1 cellular context compared by ENCODE assay signal in genomic region chr22:45248832-45249561, GRCh38.
TF ChIP-seq lines count a peak whose summit lies in the region.

No MANE protein-coding gene starts in this region.

TF ChIP-seq in HepG2, 621 proteins besides CTCF, POLR2A, EP300 and RAD21 (continued from another document and continues in another):
- TF ChIP-seq, protein P1, sequence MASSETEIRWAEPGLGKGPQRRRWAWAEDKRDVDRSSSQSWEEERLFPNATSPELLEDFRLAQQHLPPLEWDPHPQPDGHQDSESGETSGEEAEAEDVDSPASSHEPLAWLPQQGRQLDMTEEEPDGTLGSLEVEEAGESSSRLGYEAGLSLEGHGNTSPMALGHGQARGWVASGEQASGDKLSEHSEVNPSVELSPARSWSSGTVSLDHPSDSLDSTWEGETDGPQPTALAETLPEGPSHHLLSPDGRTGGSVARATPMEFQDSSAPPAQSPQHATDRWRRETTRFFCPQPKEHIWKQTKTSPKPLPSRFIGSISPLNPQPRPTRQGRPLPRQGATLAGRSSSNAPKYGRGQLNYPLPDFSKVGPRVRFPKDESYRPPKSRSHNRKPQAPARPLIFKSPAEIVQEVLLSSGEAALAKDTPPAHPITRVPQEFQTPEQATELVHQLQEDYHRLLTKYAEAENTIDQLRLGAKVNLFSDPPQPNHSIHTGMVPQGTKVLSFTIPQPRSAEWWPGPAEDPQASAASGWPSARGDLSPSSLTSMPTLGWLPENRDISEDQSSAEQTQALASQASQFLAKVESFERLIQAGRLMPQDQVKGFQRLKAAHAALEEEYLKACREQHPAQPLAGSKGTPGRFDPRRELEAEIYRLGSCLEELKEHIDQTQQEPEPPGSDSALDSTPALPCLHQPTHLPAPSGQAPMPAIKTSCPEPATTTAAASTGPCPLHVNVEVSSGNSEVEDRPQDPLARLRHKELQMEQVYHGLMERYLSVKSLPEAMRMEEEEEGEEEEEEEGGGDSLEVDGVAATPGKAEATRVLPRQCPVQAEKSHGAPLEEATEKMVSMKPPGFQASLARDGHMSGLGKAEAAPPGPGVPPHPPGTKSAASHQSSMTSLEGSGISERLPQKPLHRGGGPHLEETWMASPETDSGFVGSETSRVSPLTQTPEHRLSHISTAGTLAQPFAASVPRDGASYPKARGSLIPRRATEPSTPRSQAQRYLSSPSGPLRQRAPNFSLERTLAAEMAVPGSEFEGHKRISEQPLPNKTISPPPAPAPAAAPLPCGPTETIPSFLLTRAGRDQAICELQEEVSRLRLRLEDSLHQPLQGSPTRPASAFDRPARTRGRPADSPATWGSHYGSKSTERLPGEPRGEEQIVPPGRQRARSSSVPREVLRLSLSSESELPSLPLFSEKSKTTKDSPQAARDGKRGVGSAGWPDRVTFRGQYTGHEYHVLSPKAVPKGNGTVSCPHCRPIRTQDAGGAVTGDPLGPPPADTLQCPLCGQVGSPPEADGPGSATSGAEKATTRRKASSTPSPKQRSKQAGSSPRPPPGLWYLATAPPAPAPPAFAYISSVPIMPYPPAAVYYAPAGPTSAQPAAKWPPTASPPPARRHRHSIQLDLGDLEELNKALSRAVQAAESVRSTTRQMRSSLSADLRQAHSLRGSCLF (CRISPR knock-in tag; IDR thresholded peaks at IDR 0.05; ENCODE audit: borderline replicate concordance), result no peak
- TF ChIP-seq ZNF33B (CRISPR knock-in tag; IDR thresholded peaks at IDR 0.05) (no peak), BCL6 (CRISPR knock-in tag; IDR thresholded peaks at IDR 0.05) (no peak), ZNF737 (CRISPR knock-in tag; IDR thresholded peaks at IDR 0.05; ENCODE audit: borderline replicate concordance) (no peak), HHEX (CRISPR knock-in tag; IDR thresholded peaks at IDR 0.05) (no peak), FOXA3 (CRISPR knock-in tag; IDR thresholded peaks at IDR 0.05) (0 out of 2 replicates have a peak, but pooled peaks have one; percentile 22), ZNF225 (CRISPR knock-in tag; IDR thresholded peaks at IDR 0.05) (no peak), ZNF580 (CRISPR knock-in tag; IDR thresholded peaks at IDR 0.05; ENCODE audit: borderline replicate concordance, low read depth) (no peak), FOXC1 (CRISPR knock-in tag; IDR thresholded peaks at IDR 0.05; ENCODE audit: borderline replicate concordance) (no peak), ZFX (CRISPR knock-in tag; IDR thresholded peaks at IDR 0.05; ENCODE audit: low read depth) (no peak), NRL (CRISPR knock-in tag; IDR thresholded peaks at IDR 0.05; ENCODE audit: borderline replicate concordance) (no peak), LCORL (IDR thresholded peaks at IDR 0.05) (no peak), LCORL (CRISPR knock-in tag; IDR thresholded peaks at IDR 0.05) (peak; percentile 53; the same call in 1 of the 2 replicates), HNRNPK (IDR thresholded peaks at IDR 0.05; ENCODE audit: low read depth, low read length, poor library complexity, severe bottlenecking) (no peak), MTF2 (CRISPR knock-in tag; IDR thresholded peaks at IDR 0.05; ENCODE audit: borderline replicate concordance) (no peak), FOSL1 (CRISPR knock-in tag; IDR thresholded peaks at IDR 0.05; ENCODE audit: borderline replicate concordance) (no peak), ZNF136 (CRISPR knock-in tag; IDR thresholded peaks at IDR 0.05; ENCODE audit: low read depth) (no peak), ATF7 (IDR thresholded peaks at IDR 0.05) (0 out of 2 replicates have a peak, but pooled peaks have one; percentile 31), ATF7 (CRISPR knock-in tag; IDR thresholded peaks at IDR 0.05) (no peak), ZNF614 (CRISPR knock-in tag; IDR thresholded peaks at IDR 0.05; ENCODE audit: borderline replicate concordance) (no peak), SP4 (CRISPR knock-in tag; IDR thresholded peaks at IDR 0.05) (no peak), ZMAT3 (CRISPR knock-in tag; conservative IDR thresholded peaks at IDR 0.05) (no peak), ZNF800 (CRISPR knock-in tag; IDR thresholded peaks at IDR 0.05) (no peak), ZNF773 (CRISPR knock-in tag; IDR thresholded peaks at IDR 0.05; ENCODE audit: borderline replicate concordance) (no peak), ZNF83 (CRISPR knock-in tag; IDR thresholded peaks at IDR 0.05; ENCODE audit: borderline replicate concordance) (no peak), ZKSCAN8 (CRISPR knock-in tag; IDR thresholded peaks at IDR 0.05; ENCODE audit: borderline replicate concordance) (no peak), ZNF20 (CRISPR knock-in tag; IDR thresholded peaks at IDR 0.05) (no peak), ZFP36L2 (CRISPR knock-in tag; IDR thresholded peaks at IDR 0.05) (no peak), GRHL1 (CRISPR knock-in tag; conservative IDR thresholded peaks at IDR 0.05) (no peak), NR2F1 (CRISPR knock-in tag; IDR thresholded peaks at IDR 0.05) (peak in 1 of 2 experiments; percentile 11; a peak in 1 of 4 replicates), TP53 (CRISPR knock-in tag; conservative IDR thresholded peaks at IDR 0.05) (no peak), CHD4 (IDR thresholded peaks at IDR 0.05; ENCODE audit: borderline replicate concordance, low read length) (no peak), ZBTB38 (CRISPR knock-in tag; IDR thresholded peaks at IDR 0.05) (no peak), ERF (CRISPR knock-in tag; IDR thresholded peaks at IDR 0.05) (no peak), ZNF235 (CRISPR knock-in tag; IDR thresholded peaks at IDR 0.05; ENCODE audit: borderline replicate concordance) (no peak), MAFK (conservative IDR thresholded peaks at IDR 0.05 in 1 of 2, IDR thresholded peaks at IDR 0.05 in 1 of 2; ENCODE audit: low read length in 2 of 2) (no peak), ZNF713 (CRISPR knock-in tag; IDR thresholded peaks at IDR 0.05) (no peak), TEAD3 (CRISPR knock-in tag; optimal IDR thresholded peaks at IDR 0.05; ENCODE audit: borderline replicate concordance) (peak; percentile 9), ZNF75D (CRISPR knock-in tag; IDR thresholded peaks at IDR 0.05; ENCODE audit: borderline replicate concordance) (no peak), MTA1 (CRISPR knock-in tag; IDR thresholded peaks at IDR 0.05; ENCODE audit: borderline replicate concordance) (peak; percentile 43; the same call in 1 of the 2 replicates), MAF1 (CRISPR knock-in tag; IDR thresholded peaks at IDR 0.05; ENCODE audit: borderline replicate concordance) (no peak), IRF9 (CRISPR knock-in tag; IDR thresholded peaks at IDR 0.05; ENCODE audit: borderline replicate concordance) (no peak), FOXA1 (IDR thresholded peaks at IDR 0.05) (no peak), FOXA1 (CRISPR knock-in tag; IDR thresholded peaks at IDR 0.05) (peak; percentile 49), ZNF687 (CRISPR knock-in tag; IDR thresholded peaks at IDR 0.05) (peak; percentile 51; the same call in 1 of the 2 replicates), POGZ (CRISPR knock-in tag; IDR thresholded peaks at IDR 0.05) (no peak), ZSCAN30 (CRISPR knock-in tag; IDR thresholded peaks at IDR 0.05) (no peak), NAIF1 (CRISPR knock-in tag; IDR thresholded peaks at IDR 0.05; ENCODE audit: borderline replicate concordance) (no peak), NR2F6 (IDR thresholded peaks at IDR 0.05) (peak; percentile 56; the same call in 1 of the 2 replicates), NR2F6 (CRISPR knock-in tag; IDR thresholded peaks at IDR 0.05) (no peak; the same call in 1 of the 2 replicates), PHF8 (CRISPR knock-in tag; IDR thresholded peaks at IDR 0.05) (no peak)
- TF ChIP-seq, protein P2, sequence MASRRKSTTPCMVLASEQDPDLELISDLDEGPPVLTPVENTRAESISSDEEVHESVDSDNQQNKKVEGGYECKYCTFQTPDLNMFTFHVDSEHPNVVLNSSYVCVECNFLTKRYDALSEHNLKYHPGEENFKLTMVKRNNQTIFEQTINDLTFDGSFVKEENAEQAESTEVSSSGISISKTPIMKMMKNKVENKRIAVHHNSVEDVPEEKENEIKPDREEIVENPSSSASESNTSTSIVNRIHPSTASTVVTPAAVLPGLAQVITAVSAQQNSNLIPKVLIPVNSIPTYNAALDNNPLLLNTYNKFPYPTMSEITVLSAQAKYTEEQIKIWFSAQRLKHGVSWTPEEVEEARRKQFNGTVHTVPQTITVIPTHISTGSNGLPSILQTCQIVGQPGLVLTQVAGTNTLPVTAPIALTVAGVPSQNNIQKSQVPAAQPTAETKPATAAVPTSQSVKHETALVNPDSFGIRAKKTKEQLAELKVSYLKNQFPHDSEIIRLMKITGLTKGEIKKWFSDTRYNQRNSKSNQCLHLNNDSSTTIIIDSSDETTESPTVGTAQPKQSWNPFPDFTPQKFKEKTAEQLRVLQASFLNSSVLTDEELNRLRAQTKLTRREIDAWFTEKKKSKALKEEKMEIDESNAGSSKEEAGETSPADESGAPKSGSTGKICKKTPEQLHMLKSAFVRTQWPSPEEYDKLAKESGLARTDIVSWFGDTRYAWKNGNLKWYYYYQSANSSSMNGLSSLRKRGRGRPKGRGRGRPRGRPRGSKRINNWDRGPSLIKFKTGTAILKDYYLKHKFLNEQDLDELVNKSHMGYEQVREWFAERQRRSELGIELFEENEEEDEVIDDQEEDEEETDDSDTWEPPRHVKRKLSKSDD (CRISPR knock-in tag; IDR thresholded peaks at IDR 0.05; ENCODE audit: low read depth), result no peak
- TF ChIP-seq, protein P3, sequence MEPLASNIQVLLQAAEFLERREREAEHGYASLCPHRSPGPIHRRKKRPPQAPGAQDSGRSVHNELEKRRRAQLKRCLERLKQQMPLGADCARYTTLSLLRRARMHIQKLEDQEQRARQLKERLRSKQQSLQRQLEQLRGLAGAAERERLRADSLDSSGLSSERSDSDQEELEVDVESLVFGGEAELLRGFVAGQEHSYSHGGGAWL (CRISPR knock-in tag; IDR thresholded peaks at IDR 0.05), result no peak
- TF ChIP-seq, protein P4, sequence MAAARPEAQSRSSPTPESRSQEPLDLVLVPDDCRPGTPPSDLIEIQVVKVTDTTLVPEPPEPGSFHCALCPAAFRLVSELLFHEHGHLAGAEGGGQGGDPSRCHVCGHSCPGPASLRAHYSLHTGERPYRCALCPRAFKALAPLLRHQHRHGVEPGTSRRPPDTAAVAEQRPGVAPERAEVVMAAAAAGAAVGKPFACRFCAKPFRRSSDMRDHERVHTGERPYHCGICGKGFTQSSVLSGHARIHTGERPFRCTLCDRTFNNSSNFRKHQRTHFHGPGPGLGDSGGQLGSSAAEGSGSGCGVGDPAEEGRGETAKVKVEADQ (CRISPR knock-in tag; IDR thresholded peaks at IDR 0.05; ENCODE audit: borderline replicate concordance), result no peak
